Comparison of ENCODE assay signal across 17 cellular contexts in the genomic region with DNA sequence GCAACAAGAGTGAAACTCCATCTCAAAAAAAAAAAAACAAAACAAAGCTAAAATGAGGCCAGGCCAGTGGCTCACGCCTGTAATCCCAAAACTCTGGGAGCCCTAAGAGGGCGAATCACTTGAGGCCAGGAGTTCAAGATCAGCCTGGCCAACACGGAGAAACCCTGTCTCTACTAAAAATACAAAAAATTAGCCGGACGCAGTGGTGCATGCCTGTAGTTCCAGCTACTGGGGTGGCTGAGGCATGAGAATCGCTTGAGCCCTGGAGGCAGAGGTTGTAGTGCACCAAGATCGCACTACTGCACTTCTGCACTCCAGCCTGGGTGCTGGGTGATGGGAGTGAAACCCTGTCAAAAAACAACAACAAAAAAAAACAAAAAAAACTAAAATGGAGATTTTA.
DNase-seq lines count a peak whose midpoint lies in the region; ATAC-seq and TF ChIP-seq lines count a peak whose summit lies in the region.
"Had no signal": no experiment of that assay in that cellular context is flagged by ENCODE, and none has a peak within 500 bp of the region (broad histone marks: within the 10 kb centered on the region; RNA-seq: fewer than 3 reads in every experiment).

No MANE protein-coding gene starts in this region.

- H3K36me3 ChIP-seq in thymus (ENCODE audit: control insufficient read depth, insufficient read depth) = no peaks in the 10 kb centered on the region

- TF ChIP-seq CTCF in natural killer cell (IDR thresholded peaks at IDR 0.05) = no peak
- no peak for TF ChIP-seq CTCF in activated CD8-positive, alpha-beta T cell treated with anti-CD3 and anti-CD28 coated beads for 36 hours (IDR thresholded peaks at IDR 0.05)
- no peak for TF ChIP-seq CTCF in Calu3 (IDR thresholded peaks at IDR 0.05; ENCODE audit: unreplicated experiment)

- no TSS peak for BruUV-seq in Calu3 (replicated peaks; lab: Mats Ljungman, UMichigan)

- peak overlapping the region; percentile 17 to 76 for H3K27ac Mint-ChIP-seq in natural killer cell treated with Interleukin-12 subunit alpha and Interleukin-12 subunit beta and Interleukin-15 and Interleukin-18, amount 100 ng/mL, for 72 hours
- H3K27ac Mint-ChIP-seq in natural killer cell (no peak overlapping the region), Calu3 (ENCODE audit: unreplicated experiment) (no peak overlapping the region)
- H3K27ac Mint-ChIP-seq in activated CD8-positive, alpha-beta T cell treated with anti-CD3 and anti-CD28 coated beads for 36 hours = peak overlapping the region; percentile 78
- H3K27ac Mint-ChIP-seq: H9 had no signal

- POLR2A ChIA-PET in activated CD8-positive, alpha-beta T cell treated with anti-CD3 and anti-CD28 coated beads for 36 hours (lab: Charles Lee) = interaction anchor here (0.8 to 7.3 kb wide), 7 partner anchors 9 to 1380 kb away, joined by 3 to 63 read pairs (median 4); no protein-coding TSS in a partner anchor

- H3K36me3 Mint-ChIP-seq in natural killer cell treated with Interleukin-12 subunit alpha and Interleukin-12 subunit beta and Interleukin-15 and Interleukin-18, amount 100 ng/mL, for 72 hours = peaks cover 35% of the 10 kb centered on the region
- H3K36me3 Mint-ChIP-seq in natural killer cell = no peaks in the 10 kb centered on the region
- peaks cover 57% of the 10 kb centered on the region for H3K36me3 Mint-ChIP-seq in activated CD8-positive, alpha-beta T cell treated with anti-CD3 and anti-CD28 coated beads for 36 hours (ENCODE audit: low read depth)
- H3K36me3 Mint-ChIP-seq in Calu3 (ENCODE audit: insufficient read depth, unreplicated experiment) = no peaks in the 10 kb centered on the region

- H3K27me3 ChIP-seq in thymus (ENCODE audit: control insufficient read depth, insufficient read depth) = no peaks in the 10 kb centered on the region
- H3K27me3 ChIP-seq: dorsolateral prefrontal cortex, SJSA1 had no signal

- no peak overlapping the region for H3K4me3 ChIP-seq in thymus (ENCODE audit: low read length)
- H3K4me3 ChIP-seq: dorsolateral prefrontal cortex, SJSA1, skin epidermis had no signal

- H3K4me1 ChIP-seq in thymus (ENCODE audit: control insufficient read depth, insufficient read depth, low read length) = no peaks in the 10 kb centered on the region

- 96% methylated on average over 7 of the region's 7 CpGs for WGBS in thymus

- CTCF ChIA-PET in activated CD8-positive, alpha-beta T cell treated with anti-CD3 and anti-CD28 coated beads for 36 hours (lab: Charles Lee) = interaction anchor here (0.6 to 4.4 kb wide), 17 partner anchors 11 to 103 kb away, joined by 3 to 38 read pairs (median 3); no protein-coding TSS in a partner anchor
- CTCF ChIA-PET in Calu3 (lab: Charles Lee) = no interaction called here

- H3K27me3 Mint-ChIP-seq in natural killer cell treated with Interleukin-12 subunit alpha and Interleukin-12 subunit beta and Interleukin-15 and Interleukin-18, amount 100 ng/mL, for 72 hours = no peaks in the 10 kb centered on the region
- H3K27me3 Mint-ChIP-seq in natural killer cell (ENCODE audit: low read depth in 2 of 2) = no peaks in the 10 kb centered on the region
- no peaks in the 10 kb centered on the region for H3K27me3 Mint-ChIP-seq in activated CD8-positive, alpha-beta T cell treated with anti-CD3 and anti-CD28 coated beads for 36 hours
- H3K27me3 Mint-ChIP-seq in Calu3 (ENCODE audit: unreplicated experiment) = no peaks in the 10 kb centered on the region

- no peaks in the 10 kb centered on the region for H3K9me3 ChIP-seq in thymus (ENCODE audit: control insufficient read depth)
- H3K9me3 ChIP-seq: SJSA1 had no signal

- no peak for DNase-seq in natural killer cell treated with Interleukin-12 subunit alpha and Interleukin-12 subunit beta and Interleukin-15 and Interleukin-18, amount 100 ng/mL, for 72 hours (ENCODE audit: low spot score)
- no peak for DNase-seq in natural killer cell
- peak; percentile 21 for DNase-seq in activated CD8-positive, alpha-beta T cell treated with anti-CD3 and anti-CD28 coated beads for 36 hours
- no peak for DNase-seq in substantia nigra (lab: John Stamatoyannopoulos, UW)
- no peak for DNase-seq in Calu3
- DNase-seq: activated CD4-positive, alpha-beta T cell treated with anti-CD3 and anti-CD28 coated beads for 1 hour; amygdala; dorsolateral prefrontal cortex; H9; kidney; NCI-H510A had no signal

- H3K27ac ChIP-seq in thymus (ENCODE audit: low read depth) (peak overlapping the region; percentile 20), substantia nigra (ENCODE audit: low read depth, low read length, poor library complexity, severe bottlenecking) (no peak overlapping the region)
- H3K27ac ChIP-seq: HL-60 had no signal

- peaks cover 50 to 59% of the 10 kb centered on the region in 2 donors for H3K4me1 Mint-ChIP-seq in natural killer cell treated with Interleukin-12 subunit alpha and Interleukin-12 subunit beta and Interleukin-15 and Interleukin-18, amount 100 ng/mL, for 72 hours (ENCODE audit: low read depth in 2 of 2)
- H3K4me1 Mint-ChIP-seq in natural killer cell (peaks cover 0 to 19% of the 10 kb centered on the region in 2 donors), Calu3 (ENCODE audit: low read depth, unreplicated experiment) (no peaks in the 10 kb centered on the region)
- H3K4me1 Mint-ChIP-seq in activated CD8-positive, alpha-beta T cell treated with anti-CD3 and anti-CD28 coated beads for 36 hours (ENCODE audit: low read depth) = peaks cover 81% of the 10 kb centered on the region

- ATAC-seq in natural killer cell treated with Interleukin-12 subunit alpha and Interleukin-12 subunit beta and Interleukin-15 and Interleukin-18, amount 100 ng/mL, for 72 hours = no peak
- ATAC-seq in natural killer cell (no peak), HG02571 (IDR thresholded peaks at IDR 0.05; ENCODE audit: unreplicated experiment) (peak; percentile 56), HG02970 (IDR thresholded peaks at IDR 0.05; ENCODE audit: low FRiP score, unreplicated experiment) (no peak)
- no peak for ATAC-seq in activated CD8-positive, alpha-beta T cell treated with anti-CD3 and anti-CD28 coated beads for 36 hours

- H3K4me3 Mint-ChIP-seq in natural killer cell treated with Interleukin-12 subunit alpha and Interleukin-12 subunit beta and Interleukin-15 and Interleukin-18, amount 100 ng/mL, for 72 hours = peak overlapping the region; percentile 4
- H3K4me3 Mint-ChIP-seq in natural killer cell (no peak overlapping the region), Calu3 (ENCODE audit: low read depth, unreplicated experiment) (no peak overlapping the region)
- H3K4me3 Mint-ChIP-seq in activated CD8-positive, alpha-beta T cell treated with anti-CD3 and anti-CD28 coated beads for 36 hours = peak overlapping the region; percentile 20
- H3K4me3 Mint-ChIP-seq: H9 had no signal

- H3K9me3 Mint-ChIP-seq in natural killer cell treated with Interleukin-12 subunit alpha and Interleukin-12 subunit beta and Interleukin-15 and Interleukin-18, amount 100 ng/mL, for 72 hours = no peaks in the 10 kb centered on the region
- H3K9me3 Mint-ChIP-seq in natural killer cell (no peaks in the 10 kb centered on the region), Calu3 (ENCODE audit: low read depth, unreplicated experiment) (no peaks in the 10 kb centered on the region)
- H3K9me3 Mint-ChIP-seq in activated CD8-positive, alpha-beta T cell treated with anti-CD3 and anti-CD28 coated beads for 36 hours = no peaks in the 10 kb centered on the region
- H3K9me3 Mint-ChIP-seq: H9 had no signal

- intact Hi-C loops in natural killer cell (cut with micrococcal nuclease) = no loop called here
- intact Hi-C loops in activated CD8-positive, alpha-beta T cell treated with anti-CD3 and anti-CD28 coated beads for 36 hours (cut with micrococcal nuclease) = no loop called here
- intact Hi-C loops in Calu3 (cut with micrococcal nuclease; ENCODE audit: unreplicated experiment) = no loop called here

Comparison
In these comparisons a context has a peak if more than half of its experiments do, and no peak if none do; other contexts are left out.
1. H3K27ac Mint-ChIP-seq: peak in natural killer cell treated with Interleukin-12 subunit alpha and Interleukin-12 subunit beta and Interleukin-15 and Interleukin-18, amount 100 ng/mL, for 72 hours (2 of 2) and activated CD8-positive, alpha-beta T cell treated with anti-CD3 and anti-CD28 coated beads for 36 hours (single experiment); none in natural killer cell (0 of 2) and Calu3 (single experiment).
2. H3K4me3 Mint-ChIP-seq: peak in natural killer cell treated with Interleukin-12 subunit alpha and Interleukin-12 subunit beta and Interleukin-15 and Interleukin-18, amount 100 ng/mL, for 72 hours (single experiment) and activated CD8-positive, alpha-beta T cell treated with anti-CD3 and anti-CD28 coated beads for 36 hours (single experiment); none in natural killer cell (single experiment) and Calu3 (single experiment).